9 cellular contexts compared by ENCODE assay signal in genomic region chr3:156483426-156483825, GRCh38.
A peak's percentile ranks its signal among the peaks of the same experiment; 100 is the strongest.
DNase-seq lines count a peak whose midpoint lies in the region; ATAC-seq and TF ChIP-seq lines count a peak whose summit lies in the region.
"Had no signal": no experiment of that assay in that cellular context is flagged by ENCODE, and none has a peak within 500 bp of the region (broad histone marks: within the 10 kb centered on the region; RNA-seq: fewer than 3 reads in every experiment).

No MANE protein-coding gene starts in this region.

- H3K27ac Mint-ChIP-seq in nephron progenitor cell: no peak overlapping the region

- H3K27ac ChIP-seq in epithelial cell of prostate (peak overlapping the region; percentile 54), tibial artery (peak overlapping the region in 1 of 2 donors; percentile 19)
- H3K27ac ChIP-seq: parathyroid adenoma had no signal

- H3K4me1 Mint-ChIP-seq in nephron progenitor cell: peaks cover 5% of the 10 kb centered on the region

- TF ChIP-seq CTCF in tibial artery (IDR thresholded peaks at IDR 0.05) (no peak), nephron progenitor cell (IDR thresholded peaks at IDR 0.05) (no peak)

- no peaks in the 10 kb centered on the region for H3K36me3 ChIP-seq in tibial artery

- H3K4me3 Mint-ChIP-seq in nephron progenitor cell: no peak overlapping the region

- H3K36me3 Mint-ChIP-seq in nephron progenitor cell (ENCODE audit: low read depth): no peaks in the 10 kb centered on the region

- H3K27me3 Mint-ChIP-seq in nephron progenitor cell (ENCODE audit: low read depth, poor library complexity): no peaks in the 10 kb centered on the region

- ATAC-seq in GM18861 (IDR thresholded peaks at IDR 0.05; ENCODE audit: unreplicated experiment) (peak; percentile 92), HG02973 (IDR thresholded peaks at IDR 0.05; ENCODE audit: unreplicated experiment) (peak; percentile 89)

- intact Hi-C loops in tibial artery (cut with DNase I; ENCODE audit: low total_unique reads): no loop called here

- H3K9me3 ChIP-seq in tibial artery: no peaks in the 10 kb centered on the region

- H3K4me1 ChIP-seq in tibial artery: peaks cover 0 to 30% (median 8%) of the 10 kb centered on the region in 4 donors
- H3K4me1 ChIP-seq: parathyroid adenoma had no signal

- H3K4me3 ChIP-seq in skeletal muscle cell (ENCODE audit: low read depth, low read length): no peak overlapping the region
- H3K4me3 ChIP-seq in tibial artery: no peak overlapping the region

- no peaks in the 10 kb centered on the region for H3K9me3 Mint-ChIP-seq in nephron progenitor cell

- DNase-seq in AG08396 (ENCODE audit: low spot score): peak; percentile 43
- DNase-seq in RPMI7951 (ENCODE audit: low read depth): peak; percentile 91
- peak; percentile 83 for DNase-seq in epithelial cell of prostate (ENCODE audit: low read depth, low spot score)
- peak; percentile 67 for DNase-seq in skeletal muscle cell (ENCODE audit: low read depth)
- no peak for DNase-seq in tibial artery
- DNase-seq in nephron progenitor cell: no peak

- no peaks in the 10 kb centered on the region for H3K27me3 ChIP-seq in tibial artery

Comparison
In these comparisons a context has a peak if more than half of its experiments do, and no peak if none do; other contexts are left out.
1. DNase-seq: peak in AG08396 (single experiment), RPMI7951 (single experiment), epithelial cell of prostate (single experiment) and skeletal muscle cell (single experiment); none in tibial artery (0 of 2) and nephron progenitor cell (single experiment).